In the genomic region with DNA sequence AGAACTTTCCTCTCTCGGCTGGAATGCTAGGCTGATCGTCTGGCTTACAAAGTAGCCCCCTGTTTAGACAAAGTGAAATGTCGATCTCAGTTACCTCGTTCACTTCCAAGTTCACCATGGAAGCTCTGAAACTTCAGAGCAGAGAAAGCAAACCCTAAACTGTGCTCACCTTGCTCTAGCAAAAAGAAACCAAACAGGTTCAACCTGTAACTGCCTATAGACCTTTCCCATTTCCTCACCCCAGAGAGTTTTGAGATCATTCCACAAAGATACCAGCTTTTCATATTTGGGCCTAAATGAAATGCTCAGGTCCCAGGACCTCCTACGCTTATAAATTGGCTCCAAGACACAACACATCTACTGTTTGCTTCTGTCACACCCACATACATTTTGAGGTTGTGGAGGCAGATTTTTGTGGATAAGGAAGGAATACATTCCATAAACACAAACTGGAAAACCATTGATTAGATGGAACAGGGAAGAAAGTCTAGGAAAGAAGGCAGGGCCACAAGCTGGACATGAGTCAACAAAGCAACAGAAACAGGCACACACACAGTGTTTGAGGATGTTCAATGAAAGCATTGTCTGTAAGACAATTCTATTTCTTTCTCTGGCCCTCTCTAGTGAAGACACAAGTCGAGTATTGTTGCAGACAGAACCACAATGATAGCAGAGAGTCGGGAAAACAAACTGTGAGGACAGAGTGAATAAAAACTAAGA, we compare ENCODE assay signal across 13 cellular contexts. TPM values are rescaled to one million over a fixed set of nuclear protein-coding genes. Genes with fewer than 3 reads are reported as not detected.
DNase-seq lines count a peak whose midpoint lies in the region; ATAC-seq and TF ChIP-seq lines count a peak whose summit lies in the region.
"Had no signal": no experiment of that assay in that cellular context is flagged by ENCODE, and none has a peak within 500 bp of the region (broad histone marks: within the 10 kb centered on the region; RNA-seq: fewer than 3 reads in every experiment).

No MANE protein-coding gene starts in this region.

- H3K9me3 ChIP-seq in HCT116 (ENCODE audit: control insufficient read depth in 1 of 2, insufficient read depth in 1 of 2, low read depth in 1 of 2, low read length in 2 of 2), result peaks cover 0 to 4% of the 10 kb centered on the region in 2 experiments; a peak in 2 of 4 replicates
- peaks cover 9% of the 10 kb centered on the region for H3K9me3 ChIP-seq in WERI-Rb-1 (ENCODE audit: severe bottlenecking)
- H3K9me3 ChIP-seq: BE2C, pancreas had no signal

- peak overlapping the region; percentile 56 for H2AFZ ChIP-seq in HCT116 (ENCODE audit: low read depth, low read length, poor library complexity, severe bottlenecking)

- H3K36me3 ChIP-seq in HCT116 (ENCODE audit: control insufficient read depth in 1 of 2, insufficient read depth in 2 of 2, low read length in 2 of 2), result no peaks in the 10 kb centered on the region
- H3K36me3 ChIP-seq in WERI-Rb-1, result no peaks in the 10 kb centered on the region
- H3K36me3 ChIP-seq: BE2C, MG63, pancreas had no signal

- H3K4me2 ChIP-seq in HCT116 (ENCODE audit: low read length), result 0 out of 2 replicates have a peak overlapping the region, but pooled peaks have one; percentile 13

- peaks cover 4 to 12% of the 10 kb centered on the region in 2 experiments; a peak in 2 of 4 replicates for H3K4me1 ChIP-seq in HCT116 (ENCODE audit: control insufficient read depth in 1 of 2, insufficient read depth in 2 of 2, low read length in 2 of 2)
- H3K4me1 ChIP-seq: BE2C, pancreas had no signal

- H3K27me3 ChIP-seq in HCT116 (ENCODE audit: insufficient read depth, low read length), result no peaks in the 10 kb centered on the region
- no peaks in the 10 kb centered on the region for H3K27me3 ChIP-seq in WERI-Rb-1 (ENCODE audit: insufficient read depth, low read depth, severe bottlenecking)
- H3K27me3 ChIP-seq: BE2C, MG63, pancreas had no signal

- no peaks in the 10 kb centered on the region for H4K20me1 ChIP-seq in HCT116 (ENCODE audit: insufficient read depth)

- TF ChIP-seq CTCF in HCT116 (IDR thresholded peaks at IDR 0.05 in 2 of 3, conservative IDR thresholded peaks at IDR 0.05 in 1 of 3; ENCODE audit: borderline replicate concordance in 1 of 3, insufficient read depth in 1 of 3, low read depth in 2 of 3, low read length in 2 of 3) (no peak), WERI-Rb-1 (IDR thresholded peaks at IDR 0.05; ENCODE audit: low read depth, low read length) (no peak)

- POLR2A ChIA-PET in HCT116 (lab: Charles Lee), result no interaction called here

- no peak for TF ChIP-seq RAD21 in HCT116 (IDR thresholded peaks at IDR 0.05; ENCODE audit: low read depth)

- H3K79me2 ChIP-seq in HCT116 (ENCODE audit: insufficient read depth, low read length), result no peaks in the 10 kb centered on the region

- BruUV-seq in HCT116 (replicated peaks; lab: Mats Ljungman, UMichigan), result no TSS peak

- no peak overlapping the region for H3K9ac ChIP-seq in HCT116 (ENCODE audit: low read length)

- CTCF ChIA-PET in HCT116 (lab: Charles Lee), result interaction anchor here (0.6 kb wide), 1 partner anchor 75 kb away, joined by 3 read pairs; no protein-coding TSS in a partner anchor

- no peak for TF ChIP-seq POLR2A in HCT116 (IDR thresholded peaks at IDR 0.05; ENCODE audit: borderline replicate concordance, extremely low read depth, insufficient read depth, insufficient read length)

- no peak overlapping the region for H3K4me3 ChIP-seq in HCT116 (replicated peaks in 1 of 2; ENCODE audit: low read depth in 1 of 2, low read length in 2 of 2)
- peak overlapping the region; percentile 10; the same call in 1 of the 2 replicates for H3K4me3 ChIP-seq in WERI-Rb-1 (ENCODE audit: low read depth, low read length)
- H3K4me3 ChIP-seq: MG63, pancreas had no signal

- ATAC-seq in HCT116 (no peak), HG03159 (IDR thresholded peaks at IDR 0.05; ENCODE audit: unreplicated experiment) (no peak)

- DNase-seq in HCT116 (ENCODE audit: low read depth, low spot score), result no peak
- DNase-seq in WERI-Rb-1, result no peak
- DNase-seq in hippocampal formation (lab: John Stamatoyannopoulos, UW), result peak; percentile 41 to 97
- peak; percentile 92 for DNase-seq in putamen (ENCODE audit: low spot score)
- DNase-seq in stimulated activated CD4-positive, alpha-beta T cell treated with anti-CD3 and anti-CD28 coated beads, Interleukin-15, amount 100 ng/mL, for 24 hours, result no peak
- DNase-seq in cerebellar nuclear complex (lab: John Stamatoyannopoulos, UW), result no peak
- DNase-seq in DMS 273 (lab: John Stamatoyannopoulos, UW; ENCODE audit: unreplicated experiment), result no peak
- DNase-seq: activated effector memory CD4-positive, alpha-beta T cell treated with Interleukin-2 at 50 U/mL for 16 hours; BE2C; MG63; NCI-H2029 treated with DMSO at 0.1 percent for 48 hours; pancreas had no signal

- RAD21 ChIA-PET in HCT116 (lab: Charles Lee; ENCODE audit: low non-redundant PET in 1 of 2, low total read pairs in 2 of 2, uncharacterized antibody in 2 of 2, unreplicated experiment in 2 of 2), result no interaction called here

- intact Hi-C loops in HCT116 (cut with micrococcal nuclease), result no loop called here

- no peak overlapping the region for H3K27ac ChIP-seq in HCT116 (ENCODE audit: low read depth, low read length)
- peak overlapping the region; percentile 87 for H3K27ac ChIP-seq in WERI-Rb-1
- H3K27ac ChIP-seq: pancreas had no signal

- no peaks in the 10 kb centered on the region for H3K9me2 ChIP-seq in HCT116 (ENCODE audit: insufficient read depth)

TF ChIP-seq in HCT116, 20 proteins besides CTCF, POLR2A, EP300 and RAD21:
- TF ChIP-seq SIN3A (IDR thresholded peaks at IDR 0.05; ENCODE audit: low read depth), result no peak
TF ChIP-seq in HCT116: peak in this region for 0.

RNA-seq across cellular contexts. Expression of a gene that starts 52.8 kb away (rescaled TPM):
- total RNA-seq in HCT116 (2021; ENCODE audit: unreplicated experiment), result 242 TPM
- 199 and 245 TPM in 2 replicates for polyA plus RNA-seq in HCT116 (2012)

Comparison
In these comparisons a context has a peak if more than half of its experiments do, and no peak if none do; other contexts are left out.
1. DNase-seq: peak in hippocampal formation (2 of 2) and putamen (single experiment); none in HCT116 (single experiment), WERI-Rb-1 (single experiment), stimulated activated CD4-positive, alpha-beta T cell treated with anti-CD3 and anti-CD28 coated beads, Interleukin-15, amount 100 ng/mL, for 24 hours (single experiment), cerebellar nuclear complex (0 of 2) and DMS 273 (single experiment).